ENCODE assay signal across 1 cellular context in the genomic region with DNA sequence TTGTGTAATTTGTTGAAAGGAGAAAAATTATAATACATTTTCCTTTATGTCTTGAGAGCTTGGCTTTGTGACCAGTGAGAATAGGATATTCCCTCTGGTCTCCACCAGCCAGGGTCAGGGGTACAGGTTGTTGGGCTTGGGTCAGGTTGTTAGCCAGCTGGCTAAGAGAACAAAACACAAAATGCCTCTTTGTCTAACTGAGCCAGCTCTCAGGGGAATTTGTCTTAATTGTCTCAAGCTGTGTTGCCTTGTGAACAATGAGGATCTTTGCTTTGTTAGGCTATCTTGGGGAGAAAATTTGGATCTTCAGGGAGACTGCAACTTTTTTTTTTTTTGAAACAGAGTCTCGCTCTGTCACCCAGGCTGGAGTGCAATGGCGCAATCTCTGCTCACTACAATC.
TF ChIP-seq lines count a peak whose summit lies in the region.

No MANE protein-coding gene starts in this region.

TF ChIP-seq in GM23338, 12 proteins besides CTCF, POLR2A, EP300 and RAD21 (continued from another document):
- TF ChIP-seq, protein P1, sequence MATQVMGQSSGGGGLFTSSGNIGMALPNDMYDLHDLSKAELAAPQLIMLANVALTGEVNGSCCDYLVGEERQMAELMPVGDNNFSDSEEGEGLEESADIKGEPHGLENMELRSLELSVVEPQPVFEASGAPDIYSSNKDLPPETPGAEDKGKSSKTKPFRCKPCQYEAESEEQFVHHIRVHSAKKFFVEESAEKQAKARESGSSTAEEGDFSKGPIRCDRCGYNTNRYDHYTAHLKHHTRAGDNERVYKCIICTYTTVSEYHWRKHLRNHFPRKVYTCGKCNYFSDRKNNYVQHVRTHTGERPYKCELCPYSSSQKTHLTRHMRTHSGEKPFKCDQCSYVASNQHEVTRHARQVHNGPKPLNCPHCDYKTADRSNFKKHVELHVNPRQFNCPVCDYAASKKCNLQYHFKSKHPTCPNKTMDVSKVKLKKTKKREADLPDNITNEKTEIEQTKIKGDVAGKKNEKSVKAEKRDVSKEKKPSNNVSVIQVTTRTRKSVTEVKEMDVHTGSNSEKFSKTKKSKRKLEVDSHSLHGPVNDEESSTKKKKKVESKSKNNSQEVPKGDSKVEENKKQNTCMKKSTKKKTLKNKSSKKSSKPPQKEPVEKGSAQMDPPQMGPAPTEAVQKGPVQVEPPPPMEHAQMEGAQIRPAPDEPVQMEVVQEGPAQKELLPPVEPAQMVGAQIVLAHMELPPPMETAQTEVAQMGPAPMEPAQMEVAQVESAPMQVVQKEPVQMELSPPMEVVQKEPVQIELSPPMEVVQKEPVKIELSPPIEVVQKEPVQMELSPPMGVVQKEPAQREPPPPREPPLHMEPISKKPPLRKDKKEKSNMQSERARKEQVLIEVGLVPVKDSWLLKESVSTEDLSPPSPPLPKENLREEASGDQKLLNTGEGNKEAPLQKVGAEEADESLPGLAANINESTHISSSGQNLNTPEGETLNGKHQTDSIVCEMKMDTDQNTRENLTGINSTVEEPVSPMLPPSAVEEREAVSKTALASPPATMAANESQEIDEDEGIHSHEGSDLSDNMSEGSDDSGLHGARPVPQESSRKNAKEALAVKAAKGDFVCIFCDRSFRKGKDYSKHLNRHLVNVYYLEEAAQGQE (IDR thresholded peaks at IDR 0.05; ENCODE audit: unreplicated experiment), result no peak
- TF ChIP-seq, protein P2, sequence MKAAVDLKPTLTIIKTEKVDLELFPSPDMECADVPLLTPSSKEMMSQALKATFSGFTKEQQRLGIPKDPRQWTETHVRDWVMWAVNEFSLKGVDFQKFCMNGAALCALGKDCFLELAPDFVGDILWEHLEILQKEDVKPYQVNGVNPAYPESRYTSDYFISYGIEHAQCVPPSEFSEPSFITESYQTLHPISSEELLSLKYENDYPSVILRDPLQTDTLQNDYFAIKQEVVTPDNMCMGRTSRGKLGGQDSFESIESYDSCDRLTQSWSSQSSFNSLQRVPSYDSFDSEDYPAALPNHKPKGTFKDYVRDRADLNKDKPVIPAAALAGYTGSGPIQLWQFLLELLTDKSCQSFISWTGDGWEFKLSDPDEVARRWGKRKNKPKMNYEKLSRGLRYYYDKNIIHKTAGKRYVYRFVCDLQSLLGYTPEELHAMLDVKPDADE (IDR thresholded peaks at IDR 0.05), result no peak
- no peak for TF ChIP-seq EZH2phosphoT487 (IDR thresholded peaks at IDR 0.05; ENCODE audit: unreplicated experiment)
- no peak for TF ChIP-seq NANOG (IDR thresholded peaks at IDR 0.05; ENCODE audit: borderline replicate concordance)
